Comparison of ENCODE assay signal across 24 cellular contexts in the genomic region with DNA sequence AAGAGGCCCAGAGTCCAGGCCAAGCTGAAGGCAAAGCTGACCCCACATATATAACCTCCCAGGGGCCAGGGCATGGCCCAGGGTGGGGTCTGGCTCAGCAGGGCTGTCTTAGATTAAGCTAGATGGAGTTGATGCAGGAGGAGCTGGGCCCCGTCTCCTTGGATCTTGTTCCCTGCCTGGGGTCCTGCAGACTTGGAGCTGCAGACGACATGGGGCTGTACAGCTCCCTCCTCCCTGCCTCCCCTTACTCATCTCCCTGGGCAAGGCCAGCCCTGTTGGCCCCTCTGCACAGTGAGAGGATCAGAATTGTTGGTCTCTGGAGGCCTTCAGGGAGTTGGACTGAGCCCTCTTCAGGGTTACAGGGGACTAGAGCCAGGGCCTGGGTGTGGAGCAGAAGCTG.
DNase-seq lines count a peak whose midpoint lies in the region; ATAC-seq, FAIRE-seq and TF ChIP-seq lines count a peak whose summit lies in the region.
"Had no signal": no experiment of that assay in that cellular context is flagged by ENCODE, and none has a peak within 500 bp of the region (broad histone marks: within the 10 kb centered on the region; RNA-seq: fewer than 3 reads in every experiment).

No MANE protein-coding gene starts in this region.

- DNase-seq in natural killer cell treated with Interleukin-12 subunit alpha and Interleukin-12 subunit beta and Interleukin-15 and Interleukin-18, amount 100 ng/mL, for 72 hours (ENCODE audit: low spot score): peak; percentile 31
- DNase-seq in natural killer cell: no peak
- no peak for DNase-seq in endothelial cell of umbilical vein (ENCODE audit: low read depth, low spot score)
- DNase-seq in neural crest cell (ENCODE audit: low read depth, low spot score): no peak
- DNase-seq in activated CD4-positive, alpha-beta T cell treated with anti-CD3 and anti-CD28 coated beads, Interleukin-2, amount 50 U/mL, for 4 hours: no peak
- DNase-seq: activated CD4-positive, CD25-positive, alpha-beta regulatory T cell treated with anti-CD3 and anti-CD28 coated beads, Interleukin-2, amount 50 U/mL, for 72 hours; activated gamma-delta T cell; amniotic stem cell; central memory CD4-positive, alpha-beta T cell; effector memory CD8-positive, alpha-beta T cell; GF-D8; head of caudate nucleus; immature natural killer cell; naive thymus-derived CD4-positive, alpha-beta T cell; NCI-H1436 treated with DMSO at 0.1 percent for 48 hours; NCI-H748 treated with DMSO at 0.1 percent for 48 hours; stimulated activated CD4-positive, alpha-beta T cell treated with anti-CD3 and anti-CD28 coated beads, Interleukin-4, amount 100 ng/mL, for 1 hour; T1000 had no signal

- POLR2A ChIA-PET in endothelial cell of umbilical vein (lab: Charles Lee): interaction anchor here (2.4 to 7.5 kb wide), 4 partner anchors 11 to 57 kb away, joined by 6 to 75 read pairs (median 27); no protein-coding TSS in a partner anchor

- peak overlapping the region; percentile 63 for H3K4me2 ChIP-seq in endothelial cell of umbilical vein (ENCODE audit: insufficient read depth, low read length)

- peaks cover 68% of the 10 kb centered on the region for H3K4me1 ChIP-seq in endothelial cell of umbilical vein (ENCODE audit: control insufficient read depth, extremely low read depth, insufficient read depth, low read length)

- peaks cover 24 to 29% of the 10 kb centered on the region in 2 experiments for H3K36me3 ChIP-seq in endothelial cell of umbilical vein (ENCODE audit: control insufficient read depth in 2 of 2, extremely low read depth in 1 of 2, insufficient read depth in 2 of 2, low read length in 2 of 2)

- H3K4me1 Mint-ChIP-seq in natural killer cell treated with Interleukin-12 subunit alpha and Interleukin-12 subunit beta and Interleukin-15 and Interleukin-18, amount 100 ng/mL, for 72 hours (ENCODE audit: low read depth in 2 of 2): peaks cover 0 to 12% of the 10 kb centered on the region in 2 donors
- H3K4me1 Mint-ChIP-seq in natural killer cell: peaks cover 7 to 15% of the 10 kb centered on the region in 2 donors
- peaks cover 66% of the 10 kb centered on the region for H3K4me1 Mint-ChIP-seq in neural crest cell
- H3K4me1 Mint-ChIP-seq: memory B cell had no signal

- peak overlapping the region in 1 of 3 experiments; percentile 93 for H3K4me3 ChIP-seq in endothelial cell of umbilical vein (replicated peaks in 1 of 3; ENCODE audit: insufficient read depth in 1 of 3, low read depth in 1 of 3, low read length in 3 of 3)

- no TSS peak for BruUV-seq in endothelial cell of umbilical vein (replicated peaks; lab: Mats Ljungman, UMichigan)

- no peaks in the 10 kb centered on the region for H3K9me1 ChIP-seq in endothelial cell of umbilical vein (replicated peaks; ENCODE audit: control insufficient read depth, extremely low read depth, insufficient read depth, low read length)

- TF ChIP-seq POLR2A in endothelial cell of umbilical vein (IDR thresholded peaks at IDR 0.05; ENCODE audit: low read depth, low read length): no peak

- H3K36me3 Mint-ChIP-seq in natural killer cell treated with Interleukin-12 subunit alpha and Interleukin-12 subunit beta and Interleukin-15 and Interleukin-18, amount 100 ng/mL, for 72 hours: no peaks in the 10 kb centered on the region
- H3K36me3 Mint-ChIP-seq in natural killer cell (no peaks in the 10 kb centered on the region), neural crest cell (ENCODE audit: low read depth) (peaks cover 7% of the 10 kb centered on the region)

- peak; percentile 38 for FAIRE-seq in endothelial cell of umbilical vein (lab: Jason Lieb, UNC)
- FAIRE-seq: GM12891, H54 had no signal

- no peaks in the 10 kb centered on the region for H3K9me3 ChIP-seq in endothelial cell of umbilical vein (replicated peaks; ENCODE audit: control insufficient read depth, insufficient read depth, low read length)

- intact Hi-C loops in natural killer cell (cut with micrococcal nuclease): no loop called here
- intact Hi-C loops in endothelial cell of umbilical vein (cut with micrococcal nuclease): no loop called here

- no peaks in the 10 kb centered on the region for H3K27me3 ChIP-seq in endothelial cell of umbilical vein (ENCODE audit: control insufficient read depth in 2 of 2, insufficient read depth in 2 of 2, low read length in 2 of 2)

- no peak for ATAC-seq in natural killer cell treated with Interleukin-12 subunit alpha and Interleukin-12 subunit beta and Interleukin-15 and Interleukin-18, amount 100 ng/mL, for 72 hours
- ATAC-seq in natural killer cell (no peak), HG02763 (IDR thresholded peaks at IDR 0.05; ENCODE audit: unreplicated experiment) (no peak), HG03460 (IDR thresholded peaks at IDR 0.05; ENCODE audit: unreplicated experiment) (no peak), GM19467 (IDR thresholded peaks at IDR 0.05; ENCODE audit: unreplicated experiment) (no peak)
- ATAC-seq: effector memory CD8-positive, alpha-beta T cell; naive thymus-derived CD4-positive, alpha-beta T cell had no signal

- H3K9me3 Mint-ChIP-seq in natural killer cell treated with Interleukin-12 subunit alpha and Interleukin-12 subunit beta and Interleukin-15 and Interleukin-18, amount 100 ng/mL, for 72 hours: no peaks in the 10 kb centered on the region
- H3K9me3 Mint-ChIP-seq in natural killer cell: no peaks in the 10 kb centered on the region
- H3K9me3 Mint-ChIP-seq in neural crest cell: no peaks in the 10 kb centered on the region
- H3K9me3 Mint-ChIP-seq: effector memory CD8-positive, alpha-beta T cell; immature natural killer cell; memory B cell; naive thymus-derived CD4-positive, alpha-beta T cell had no signal

- peak overlapping the region; percentile 50 for H3K9ac ChIP-seq in endothelial cell of umbilical vein (replicated peaks; ENCODE audit: extremely low read depth, insufficient read depth, low read length)

- H3K27ac ChIP-seq in endothelial cell of umbilical vein (ENCODE audit: insufficient read depth, low read depth, low read length): peak overlapping the region; percentile 90

- no peaks in the 10 kb centered on the region for H3K27me3 Mint-ChIP-seq in natural killer cell treated with Interleukin-12 subunit alpha and Interleukin-12 subunit beta and Interleukin-15 and Interleukin-18, amount 100 ng/mL, for 72 hours
- H3K27me3 Mint-ChIP-seq in natural killer cell (ENCODE audit: low read depth in 2 of 2) (no peaks in the 10 kb centered on the region), neural crest cell (ENCODE audit: low read depth) (no peaks in the 10 kb centered on the region)
- H3K27me3 Mint-ChIP-seq: effector memory CD8-positive, alpha-beta T cell; memory B cell; naive thymus-derived CD4-positive, alpha-beta T cell had no signal

- H2AFZ ChIP-seq in endothelial cell of umbilical vein (ENCODE audit: low read depth, low read length): no peak overlapping the region

- H4K20me1 ChIP-seq in endothelial cell of umbilical vein (replicated peaks; ENCODE audit: control insufficient read depth, extremely low read depth, insufficient read depth, low read length): no peaks in the 10 kb centered on the region

- TF ChIP-seq CTCF in natural killer cell (IDR thresholded peaks at IDR 0.05): no peak
- TF ChIP-seq CTCF in endothelial cell of umbilical vein (IDR thresholded peaks at IDR 0.05; ENCODE audit: extremely low read depth in 1 of 2, insufficient read depth in 1 of 2, low read depth in 1 of 2, low read length in 2 of 2): no peak
- TF ChIP-seq CTCF in neural crest cell (conservative IDR thresholded peaks at IDR 0.05): no peak

- CTCF ChIA-PET in endothelial cell of umbilical vein (lab: Charles Lee): interaction anchor here (0.9 to 18.1 kb wide), 3 partner anchors 22 to 59 kb away, joined by 3 to 1173 read pairs (median 5); no protein-coding TSS in a partner anchor

- H3K79me2 ChIP-seq in endothelial cell of umbilical vein (ENCODE audit: control insufficient read depth, insufficient read depth, low read length): peaks cover 44% of the 10 kb centered on the region

- dilution Hi-C loops in endothelial cell of umbilical vein (cut with MboI; ENCODE audit: extremely low pct_ligation_motif_present, low sequenced_read_pairs): loop anchor here (10.0 kb wide), 1 partner anchor 56 kb away; no protein-coding TSS in a partner anchor

- H3K4me3 Mint-ChIP-seq in natural killer cell treated with Interleukin-12 subunit alpha and Interleukin-12 subunit beta and Interleukin-15 and Interleukin-18, amount 100 ng/mL, for 72 hours: no peak overlapping the region
- H3K4me3 Mint-ChIP-seq in natural killer cell (no peak overlapping the region), neural crest cell (peak overlapping the region; percentile 36)
- H3K4me3 Mint-ChIP-seq: effector memory CD8-positive, alpha-beta T cell; immature natural killer cell; memory B cell; naive thymus-derived CD4-positive, alpha-beta T cell had no signal

- H3K27ac Mint-ChIP-seq in natural killer cell treated with Interleukin-12 subunit alpha and Interleukin-12 subunit beta and Interleukin-15 and Interleukin-18, amount 100 ng/mL, for 72 hours: no peak overlapping the region
- H3K27ac Mint-ChIP-seq in natural killer cell: peak overlapping the region in 1 of 2 donors; percentile 77
- H3K27ac Mint-ChIP-seq in neural crest cell (ENCODE audit: unreplicated experiment): no peak overlapping the region
- H3K27ac Mint-ChIP-seq: memory B cell had no signal

TF ChIP-seq in endothelial cell of umbilical vein, 7 proteins besides CTCF, POLR2A, EP300 and RAD21:
- TF ChIP-seq MYC (IDR thresholded peaks at IDR 0.05; ENCODE audit: low read depth, low read length) (no peak), EZH2 (IDR thresholded peaks at IDR 0.05; ENCODE audit: borderline replicate concordance, low read depth, low read length, severe bottlenecking) (no peak), POLR2AphosphoS5 (IDR thresholded peaks at IDR 0.05; ENCODE audit: insufficient read depth, low read depth, low read length) (peak; percentile 11)
TF ChIP-seq in endothelial cell of umbilical vein: peak in this region for 1.
